In the genomic region with DNA sequence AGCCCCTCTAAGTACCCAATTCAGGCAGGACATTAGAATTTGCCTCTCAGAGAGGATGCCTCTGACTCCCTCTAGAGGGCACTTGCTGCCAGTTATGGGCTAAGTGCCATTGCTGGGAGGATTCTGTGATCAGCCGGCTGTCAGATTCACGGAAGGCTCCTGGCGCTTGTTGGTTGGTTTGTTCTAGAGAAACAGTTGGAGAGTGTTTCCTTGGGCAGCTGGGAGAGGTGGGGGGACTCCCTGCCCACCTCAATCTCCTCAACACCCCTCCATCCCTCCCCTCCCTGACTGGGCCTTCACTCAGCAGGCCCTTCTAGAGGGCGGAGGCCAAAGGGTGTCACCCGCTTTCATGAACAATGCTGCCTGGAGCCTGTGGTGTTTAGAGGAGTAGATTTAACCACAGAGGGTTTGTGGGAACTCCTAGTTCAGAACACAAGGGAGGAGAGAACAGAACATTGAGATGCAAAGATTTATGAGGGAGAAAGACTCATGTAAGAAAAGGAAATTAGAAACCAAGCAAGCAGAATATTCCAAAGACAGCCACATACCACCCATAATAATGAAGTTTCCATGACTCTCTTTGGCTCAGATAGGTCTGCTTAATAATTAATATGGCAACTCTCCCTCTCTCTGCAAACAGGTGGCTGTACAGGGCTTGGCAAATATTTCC, we compare ENCODE assay signal across 8 cellular contexts. TPM values are rescaled to one million over a fixed set of nuclear protein-coding genes. Genes with fewer than 3 reads are reported as not detected.
A peak's percentile ranks its signal among the peaks of the same experiment; 100 is the strongest.
DNase-seq lines count a peak whose midpoint lies in the region; ATAC-seq lines count a peak whose summit lies in the region.

No MANE protein-coding gene starts in this region.

- DNase-seq in AG08395 (ENCODE audit: low spot score) (peak; percentile 86), GM19238 (ENCODE audit: insufficient read length, low spot score) (peak; percentile 35), NCI-H2227 (lab: John Stamatoyannopoulos, UW; ENCODE audit: unreplicated experiment) (peak; percentile 72), cerebellum (ENCODE audit: low spot score) (peak; percentile 71), left kidney (ENCODE audit: low read depth, low spot score) (peak; percentile 90)
- peak; percentile 52 to 60 for DNase-seq in activated CD4-positive, alpha-beta T cell treated with anti-CD3 and anti-CD28 coated beads for 4 hours
- peak; percentile 47 for DNase-seq in stimulated activated CD4-positive, alpha-beta T cell treated with anti-CD3 and anti-CD28 coated beads, Interleukin-4, amount 100 ng/mL, for 1 hour

- no peak for ATAC-seq in HG02840 (IDR thresholded peaks at IDR 0.05; ENCODE audit: low FRiP score, unreplicated experiment)

RNA-seq across cellular contexts. Expression of a gene that starts 29.9 kb away (rescaled TPM):
- total RNA-seq in cerebellum, result 9.2 TPM

Comparison
In these comparisons a context has a peak if more than half of its experiments do, and no peak if none do; other contexts are left out.
1. DNase-seq: peak in every context shown above with its lines; median percentile 90 in left kidney; 86 in AG08395; 72 in NCI-H2227; 71 in cerebellum; 56 in activated CD4-positive, alpha-beta T cell treated with anti-CD3 and anti-CD28 coated beads for 4 hours; 47 in stimulated activated CD4-positive, alpha-beta T cell treated with anti-CD3 and anti-CD28 coated beads, Interleukin-4, amount 100 ng/mL, for 1 hour; 35 in GM19238.